1 cellular context compared by ENCODE assay signal in the genomic region with DNA sequence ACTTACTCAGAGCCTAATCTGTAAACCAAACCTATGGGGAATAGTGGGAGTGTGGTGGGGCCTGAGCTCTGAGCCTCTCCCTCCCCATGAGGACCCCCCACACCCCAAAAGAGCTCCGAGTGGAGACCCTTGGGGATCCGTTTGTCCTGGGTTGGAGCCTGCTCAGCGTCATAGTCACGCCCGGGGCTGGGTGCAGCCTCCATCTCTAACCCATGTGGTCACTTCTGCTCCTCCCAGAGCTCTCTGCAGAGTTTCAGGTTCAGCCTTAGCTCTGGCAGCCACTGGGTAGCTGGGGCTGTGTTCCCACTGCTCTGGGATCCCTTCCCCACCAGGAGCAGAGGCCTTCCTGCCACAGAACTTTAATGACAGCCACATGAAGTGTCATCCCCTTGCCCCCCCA.
TF ChIP-seq lines count a peak whose summit lies in the region.

No MANE protein-coding gene starts in this region.

TF ChIP-seq in GM12878, 131 proteins besides CTCF, POLR2A, EP300 and RAD21:
- TF ChIP-seq MAX (IDR thresholded peaks at IDR 0.05; ENCODE audit: low read depth, low read length): no peak
- TF ChIP-seq SMAD1 (IDR thresholded peaks at IDR 0.05; ENCODE audit: low read depth, partially characterized antibody): no peak
- no peak for TF ChIP-seq ESRRA (IDR thresholded peaks at IDR 0.05; ENCODE audit: low read length)
- TF ChIP-seq ZBTB40 (IDR thresholded peaks at IDR 0.05; ENCODE audit: borderline replicate concordance): no peak
- no peak for TF ChIP-seq STAT1 (conservative IDR thresholded peaks at IDR 0.05)
- TF ChIP-seq SMARCA5 (IDR thresholded peaks at IDR 0.05): no peak
- TF ChIP-seq IKZF2 (IDR thresholded peaks at IDR 0.05): no peak
- no peak for TF ChIP-seq BCLAF1 (IDR thresholded peaks at IDR 0.05)
- no peak for TF ChIP-seq ZNF274 (IDR thresholded peaks at IDR 0.05; ENCODE audit: insufficient read depth, insufficient read length)
- TF ChIP-seq ZZZ3 (IDR thresholded peaks at IDR 0.05; ENCODE audit: control insufficient read depth, insufficient read length, low read depth): no peak
- no peak for TF ChIP-seq SREBF1 (IDR thresholded peaks at IDR 0.05; ENCODE audit: low read length)
- TF ChIP-seq EGR1 (IDR thresholded peaks at IDR 0.05; ENCODE audit: borderline replicate concordance in 1 of 2, low read depth in 2 of 2, low read length in 2 of 2): no peak
- TF ChIP-seq GATAD2B (conservative IDR thresholded peaks at IDR 0.05; ENCODE audit: low read depth): no peak
- TF ChIP-seq SREBF2 (IDR thresholded peaks at IDR 0.05; ENCODE audit: low read length): no peak
- no peak for TF ChIP-seq CBX5 (IDR thresholded peaks at IDR 0.05; ENCODE audit: low read depth)
- TF ChIP-seq SMAD5 (IDR thresholded peaks at IDR 0.05; ENCODE audit: low read depth): no peak
- no peak for TF ChIP-seq KLF5 (IDR thresholded peaks at IDR 0.05; ENCODE audit: partially characterized antibody)
- no peak for TF ChIP-seq CREB1 (IDR thresholded peaks at IDR 0.05; ENCODE audit: low read depth)
- no peak for TF ChIP-seq CHD1 (IDR thresholded peaks at IDR 0.05; ENCODE audit: low read depth, low read length)
- TF ChIP-seq SUZ12 (IDR thresholded peaks at IDR 0.05; ENCODE audit: unreplicated experiment): no peak
